17 cellular contexts compared by ENCODE assay signal in genomic region chr2:180947208-180947689, GRCh38. TPM values are rescaled to one million over a fixed set of nuclear protein-coding genes. Genes with fewer than 3 reads are reported as not detected.
DNase-seq lines count a peak whose midpoint lies in the region; ATAC-seq and TF ChIP-seq lines count a peak whose summit lies in the region.
"Had no signal": no experiment of that assay in that cellular context is flagged by ENCODE, and none has a peak within 500 bp of the region (broad histone marks: within the 10 kb centered on the region; RNA-seq: fewer than 3 reads in every experiment).

No MANE protein-coding gene starts in this region.

- no peak overlapping the region for H3K4me3 ChIP-seq in HEK293 (ENCODE audit: low read depth, low read length)

- no peak overlapping the region for H3K4me3 Mint-ChIP-seq in natural killer cell treated with Interleukin-12 subunit alpha and Interleukin-12 subunit beta and Interleukin-15 and Interleukin-18, amount 100 ng/mL, for 72 hours
- H3K4me3 Mint-ChIP-seq in natural killer cell: no peak overlapping the region
- H3K4me3 Mint-ChIP-seq: CD4-positive, alpha-beta memory T cell; H9; HFFc6 had no signal

- H3K27ac ChIP-seq in HEK293 (ENCODE audit: extremely low read depth, low read depth, low read length) (no peak overlapping the region), caudate nucleus (ENCODE audit: low read depth, low read length) (no peak overlapping the region)

- DNase-seq in natural killer cell treated with Interleukin-12 subunit alpha and Interleukin-12 subunit beta and Interleukin-15 and Interleukin-18, amount 100 ng/mL, for 72 hours (ENCODE audit: low spot score): no peak
- DNase-seq in natural killer cell: no peak
- peak; percentile 8 for DNase-seq in fibroblast of peridontal ligament (ENCODE audit: extremely low read depth)
- no peak for DNase-seq in pons (ENCODE audit: low spot score)
- no peak for DNase-seq in caudate nucleus (lab: John Stamatoyannopoulos, UW)
- DNase-seq: C1 segment of cervical spinal cord; Calu3; CD4-positive, alpha-beta memory T cell; COR-L47; DMS53; DMS79 treated with DMSO at 0.1 percent for 48 hours; GF-D8; GOT3; H9; HFFc6 had no signal

- POLR2A ChIA-PET in HEK293 (lab: Yijun Ruan, JAX): no interaction called here

- intact Hi-C loops in natural killer cell (cut with micrococcal nuclease): no loop called here

- H3K9me3 ChIP-seq in HEK293 (ENCODE audit: control insufficient read depth, insufficient read depth, low read depth, low read length): no peaks in the 10 kb centered on the region

- H3K9me3 Mint-ChIP-seq in natural killer cell treated with Interleukin-12 subunit alpha and Interleukin-12 subunit beta and Interleukin-15 and Interleukin-18, amount 100 ng/mL, for 72 hours: no peaks in the 10 kb centered on the region
- H3K9me3 Mint-ChIP-seq in natural killer cell: no peaks in the 10 kb centered on the region
- H3K9me3 Mint-ChIP-seq: CD4-positive, alpha-beta memory T cell; H9; HFFc6 had no signal

- H3K36me3 Mint-ChIP-seq in natural killer cell treated with Interleukin-12 subunit alpha and Interleukin-12 subunit beta and Interleukin-15 and Interleukin-18, amount 100 ng/mL, for 72 hours: no peaks in the 10 kb centered on the region
- no peaks in the 10 kb centered on the region for H3K36me3 Mint-ChIP-seq in natural killer cell
- H3K36me3 Mint-ChIP-seq: CD4-positive, alpha-beta memory T cell had no signal

- no peak overlapping the region for H3K27ac Mint-ChIP-seq in natural killer cell treated with Interleukin-12 subunit alpha and Interleukin-12 subunit beta and Interleukin-15 and Interleukin-18, amount 100 ng/mL, for 72 hours
- H3K27ac Mint-ChIP-seq in natural killer cell: no peak overlapping the region
- H3K27ac Mint-ChIP-seq: CD4-positive, alpha-beta memory T cell; H9; HFFc6 had no signal

- H3K4me1 Mint-ChIP-seq in natural killer cell treated with Interleukin-12 subunit alpha and Interleukin-12 subunit beta and Interleukin-15 and Interleukin-18, amount 100 ng/mL, for 72 hours (ENCODE audit: low read depth in 2 of 2): peaks cover 3 to 6% of the 10 kb centered on the region in 2 donors
- no peaks in the 10 kb centered on the region for H3K4me1 Mint-ChIP-seq in natural killer cell
- H3K4me1 Mint-ChIP-seq: CD4-positive, alpha-beta memory T cell had no signal

- peak; percentile 64 to 68 for ATAC-seq in natural killer cell treated with Interleukin-12 subunit alpha and Interleukin-12 subunit beta and Interleukin-15 and Interleukin-18, amount 100 ng/mL, for 72 hours
- ATAC-seq in natural killer cell: no peak
- ATAC-seq: HCT116 had no signal

- no peaks in the 10 kb centered on the region for H3K36me3 ChIP-seq in HEK293 (ENCODE audit: control insufficient read depth in 2 of 2, insufficient read depth in 1 of 2, low read length in 2 of 2)

- CTCF ChIA-PET in HEK293 (lab: Yijun Ruan, JAX): no interaction called here

- TF ChIP-seq CTCF in natural killer cell (IDR thresholded peaks at IDR 0.05): no peak
- TF ChIP-seq CTCF in HEK293 (tag by site-specific recombination; IDR thresholded peaks at IDR 0.05): no peak

- peaks cover 25 to 50% of the 10 kb centered on the region in 2 donors for H3K27me3 Mint-ChIP-seq in natural killer cell treated with Interleukin-12 subunit alpha and Interleukin-12 subunit beta and Interleukin-15 and Interleukin-18, amount 100 ng/mL, for 72 hours
- peaks cover 29 to 57% of the 10 kb centered on the region in 2 donors for H3K27me3 Mint-ChIP-seq in natural killer cell (ENCODE audit: low read depth in 2 of 2)

- H3K4me1 ChIP-seq in HEK293 (ENCODE audit: control insufficient read depth, insufficient read depth, low read length): no peaks in the 10 kb centered on the region

TF ChIP-seq in HEK293, 187 proteins besides CTCF, POLR2A, EP300 and RAD21:
- TF ChIP-seq ZNF561 (tag by site-specific recombination; IDR thresholded peaks at IDR 0.05; ENCODE audit: borderline replicate concordance) (no peak), ZNF776 (tag by site-specific recombination; IDR thresholded peaks at IDR 0.05; ENCODE audit: borderline replicate concordance) (no peak), OVOL3 (tag by site-specific recombination; IDR thresholded peaks at IDR 0.05) (no peak), ZNF596 (tag by site-specific recombination; IDR thresholded peaks at IDR 0.05) (peak; percentile 91), TCF7L2 (IDR thresholded peaks at IDR 0.05; ENCODE audit: borderline replicate concordance, low read depth, low read length) (no peak), YY2 (tag by site-specific recombination; IDR thresholded peaks at IDR 0.05) (no peak), MYNN (tag by site-specific recombination; IDR thresholded peaks at IDR 0.05; ENCODE audit: borderline replicate concordance) (no peak), ZNF16 (tag by site-specific recombination; IDR thresholded peaks at IDR 0.05; ENCODE audit: low read depth) (no peak), ZNF146 (tag by site-specific recombination; IDR thresholded peaks at IDR 0.05) (no peak)

RNA-seq across cellular contexts. Expression of gene UBE2E3, which starts 33.2 kb away (rescaled TPM):
- total RNA-seq in natural killer cell treated with Interleukin-12 subunit alpha and Interleukin-12 subunit beta and Interleukin-15 and Interleukin-18, amount 100 ng/mL, for 72 hours: 10 to 100 TPM; 36.5 to 39.1 TPM
- 10 to 100 TPM; 48.5 to 59.3 (median 52.6) TPM for total RNA-seq in natural killer cell

Comparison
In these comparisons a context has a peak if more than half of its experiments do, and no peak if none do; other contexts are left out.
1. ATAC-seq: peak in natural killer cell treated with Interleukin-12 subunit alpha and Interleukin-12 subunit beta and Interleukin-15 and Interleukin-18, amount 100 ng/mL, for 72 hours (2 of 2); none in natural killer cell (0 of 3).